In the genomic region with DNA sequence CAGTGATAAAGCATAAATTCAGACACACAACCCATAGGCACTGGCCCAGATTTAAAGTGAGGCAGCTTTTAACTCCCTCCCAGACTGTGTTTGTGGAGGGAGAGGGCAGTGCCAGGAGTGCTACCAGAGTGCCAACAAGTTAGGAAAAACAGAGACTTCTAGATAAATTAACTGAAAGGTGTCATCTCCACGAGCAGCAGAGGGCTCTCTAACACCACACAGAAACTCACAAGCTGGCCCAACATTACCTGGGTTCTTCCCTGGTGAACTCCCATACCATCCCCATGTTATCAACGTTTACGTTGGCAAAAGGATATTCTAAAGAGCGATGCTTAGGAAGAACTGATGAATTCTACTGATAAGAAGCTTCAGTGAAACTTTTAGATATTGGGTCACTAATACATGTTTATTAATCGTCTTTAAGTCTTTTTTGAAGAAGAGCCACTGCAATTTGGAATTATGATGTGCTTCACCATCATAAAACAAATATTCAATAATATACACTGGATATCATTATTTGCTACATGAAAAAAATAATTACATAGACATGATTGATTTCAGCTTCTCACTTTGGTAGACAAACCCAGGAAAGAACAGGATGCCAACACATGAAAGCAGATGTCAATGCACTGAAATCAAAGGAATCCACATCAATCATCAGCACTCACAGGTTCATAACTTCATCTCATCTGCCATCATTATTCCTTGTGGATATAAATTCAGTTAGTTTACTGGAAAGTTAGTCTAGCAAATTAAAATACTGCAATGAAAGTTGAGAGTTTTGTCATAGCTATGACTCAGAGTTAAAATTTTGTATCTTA, we compare ENCODE assay signal across 9 cellular contexts.
A peak's percentile ranks its signal among the peaks of the same experiment; 100 is the strongest.
DNase-seq lines count a peak whose midpoint lies in the region; ATAC-seq and TF ChIP-seq lines count a peak whose summit lies in the region.
"Had no signal": no experiment of that assay in that cellular context is flagged by ENCODE, and none has a peak within 500 bp of the region (broad histone marks: within the 10 kb centered on the region; RNA-seq: fewer than 3 reads in every experiment).

No MANE protein-coding gene starts in this region.

- TF ChIP-seq CTCF in H9 (conservative IDR thresholded peaks at IDR 0.05) (peak; percentile 79), neural progenitor cell (IDR thresholded peaks at IDR 0.05) (peak; percentile 67)
- TF ChIP-seq CTCF in activated CD8-positive, alpha-beta T cell treated with anti-CD3 and anti-CD28 coated beads for 36 hours (IDR thresholded peaks at IDR 0.05), result peak; percentile 73

- no peak overlapping the region for H2BK5ac ChIP-seq in H9 (ENCODE audit: insufficient read length, low read length)

- H2BK120ac ChIP-seq in H9 (ENCODE audit: low read depth, low read length, poor library complexity, severe bottlenecking), result no peak overlapping the region

- POLR2A ChIA-PET in CD8-positive, alpha-beta memory T cell (lab: Charles Lee), result no interaction called here
- POLR2A ChIA-PET in activated CD8-positive, alpha-beta T cell treated with anti-CD3 and anti-CD28 coated beads for 36 hours (lab: Charles Lee), result no interaction called here

- no peak overlapping the region for H3T11ph ChIP-seq in H9 (ENCODE audit: low read length)

- no peak for ATAC-seq in activated CD8-positive, alpha-beta T cell treated with anti-CD3 and anti-CD28 coated beads for 36 hours
- ATAC-seq in GM19395 (IDR thresholded peaks at IDR 0.05; ENCODE audit: unreplicated experiment) (no peak), HG03039 (IDR thresholded peaks at IDR 0.05; ENCODE audit: unreplicated experiment) (no peak)

- peaks cover 0 to 3% of the 10 kb centered on the region in 2 donors for H3K27me3 Mint-ChIP-seq in CD8-positive, alpha-beta memory T cell
- no peaks in the 10 kb centered on the region for H3K27me3 Mint-ChIP-seq in H9 (ENCODE audit: low read depth)
- no peaks in the 10 kb centered on the region for H3K27me3 Mint-ChIP-seq in activated CD8-positive, alpha-beta T cell treated with anti-CD3 and anti-CD28 coated beads for 36 hours
- peaks cover 2% of the 10 kb centered on the region for H3K27me3 Mint-ChIP-seq in neural progenitor cell (ENCODE audit: insufficient read depth, low read depth)
- H3K27me3 Mint-ChIP-seq: IgD-negative memory B cell had no signal

- no peak overlapping the region for H4K8ac ChIP-seq in H9 (replicated peaks; ENCODE audit: insufficient read length, low read depth, low read length)

- no CpG with 5 or more reads among the region's 5 CpGs for WGBS in H9 (ENCODE audit: extremely low coverage, insufficient read length, low lambda C conversion rate)

- H3K9ac ChIP-seq in H9 (ENCODE audit: extremely low read depth, insufficient read length, low read length) (no peak overlapping the region), neural progenitor cell (no peak overlapping the region)

- H3K36me3 ChIP-seq in CD8-positive, alpha-beta memory T cell (ENCODE audit: insufficient read depth, low read length), result no peaks in the 10 kb centered on the region
- no peaks in the 10 kb centered on the region for H3K36me3 ChIP-seq in neural progenitor cell

- peaks cover 4% of the 10 kb centered on the region for H3K4me1 ChIP-seq in CD8-positive, alpha-beta memory T cell (ENCODE audit: insufficient read depth, low read length)
- H3K4me1 ChIP-seq in H9 (ENCODE audit: insufficient read depth, low read length) (no peaks in the 10 kb centered on the region), neural progenitor cell (peaks cover 13% of the 10 kb centered on the region)

- H3K4ac ChIP-seq in H9 (ENCODE audit: low read depth, low read length), result no peak overlapping the region

- no peaks in the 10 kb centered on the region for H3K79me1 ChIP-seq in H9 (ENCODE audit: insufficient read depth, low read depth, low read length, poor library complexity, severe bottlenecking)

- no peak overlapping the region for H3K23ac ChIP-seq in H9 (ENCODE audit: insufficient read length, low read depth, low read length)

- H3K79me2 ChIP-seq in H9 (ENCODE audit: insufficient read depth, low read length), result no peaks in the 10 kb centered on the region
- peaks cover 4% of the 10 kb centered on the region for H3K79me2 ChIP-seq in neural progenitor cell (ENCODE audit: low read depth)

- H3K4me1 Mint-ChIP-seq in CD8-positive, alpha-beta memory T cell, result peaks cover 27 to 51% (median 44%) of the 10 kb centered on the region in 3 donors
- H3K4me1 Mint-ChIP-seq in H9 (peaks cover 28 to 31% of the 10 kb centered on the region in 2 experiments), neural progenitor cell (peaks cover 23% of the 10 kb centered on the region)
- peaks cover 27% of the 10 kb centered on the region for H3K4me1 Mint-ChIP-seq in activated CD8-positive, alpha-beta T cell treated with anti-CD3 and anti-CD28 coated beads for 36 hours (ENCODE audit: low read depth)

- H3K27me3 ChIP-seq in CD8-positive, alpha-beta memory T cell (ENCODE audit: insufficient read depth, low read length, poor library complexity, severe bottlenecking), result no peaks in the 10 kb centered on the region
- H3K27me3 ChIP-seq in H9 (ENCODE audit: insufficient read depth, low read length) (no peaks in the 10 kb centered on the region), neural progenitor cell (no peaks in the 10 kb centered on the region)

- H3K18ac ChIP-seq in H9 (ENCODE audit: insufficient read length, low read depth, low read length), result no peak overlapping the region

- H3K9me3 Mint-ChIP-seq in CD8-positive, alpha-beta memory T cell, result no peaks in the 10 kb centered on the region
- H3K9me3 Mint-ChIP-seq in H9 (no peaks in the 10 kb centered on the region), neural progenitor cell (no peaks in the 10 kb centered on the region)
- no peaks in the 10 kb centered on the region for H3K9me3 Mint-ChIP-seq in activated CD8-positive, alpha-beta T cell treated with anti-CD3 and anti-CD28 coated beads for 36 hours
- H3K9me3 Mint-ChIP-seq: IgD-negative memory B cell had no signal

- peaks cover 3% of the 10 kb centered on the region for H3K23me2 ChIP-seq in H9 (ENCODE audit: insufficient read length, low read depth, low read length, poor library complexity, severe bottlenecking)

- no peak overlapping the region for H4K5ac ChIP-seq in H9 (ENCODE audit: insufficient read length, low read depth, low read length)

- no peaks in the 10 kb centered on the region for H4K20me1 ChIP-seq in H9 (ENCODE audit: control insufficient read depth, insufficient read depth, insufficient read length)
- H4K20me1 ChIP-seq in neural progenitor cell (ENCODE audit: low read depth), result no peaks in the 10 kb centered on the region

- H3K4me3 Mint-ChIP-seq in CD8-positive, alpha-beta memory T cell, result no peak overlapping the region
- H3K4me3 Mint-ChIP-seq in H9, result no peak overlapping the region
- H3K4me3 Mint-ChIP-seq in activated CD8-positive, alpha-beta T cell treated with anti-CD3 and anti-CD28 coated beads for 36 hours, result no peak overlapping the region
- H3K4me3 Mint-ChIP-seq in neural progenitor cell, result no peak overlapping the region

- CTCF ChIA-PET in CD8-positive, alpha-beta memory T cell (lab: Charles Lee), result interaction anchor here (0.7 to 8.5 kb wide), 12 partner anchors 9 to 296 kb away, joined by 3 to 114 read pairs (median 3); partner anchors contain the start of gene PYURF
- CTCF ChIA-PET in activated CD8-positive, alpha-beta T cell treated with anti-CD3 and anti-CD28 coated beads for 36 hours (lab: Charles Lee), result interaction anchor here (0.6 to 9.8 kb wide), 21 partner anchors 10 to 339 kb away, joined by 3 to 149 read pairs (median 3); partner anchors contain the start of gene TIGD2

- peak overlapping the region; percentile 2 for H3K4me3 ChIP-seq in CD8-positive, alpha-beta memory T cell (ENCODE audit: low read length)
- H3K4me3 ChIP-seq in neural progenitor cell, result no peak overlapping the region

- peak overlapping the region; percentile 17 to 77 (median 36) for H3K27ac Mint-ChIP-seq in CD8-positive, alpha-beta memory T cell
- H3K27ac Mint-ChIP-seq in H9 (peak overlapping the region in 1 of 3 experiments; percentile 91; a peak in 1 of 7 replicates), neural progenitor cell (peak overlapping the region; percentile 72)
- no peak overlapping the region for H3K27ac Mint-ChIP-seq in activated CD8-positive, alpha-beta T cell treated with anti-CD3 and anti-CD28 coated beads for 36 hours

- H2BK20ac ChIP-seq in H9 (ENCODE audit: low read depth, low read length, poor library complexity, severe bottlenecking), result no peak overlapping the region

- H2AK5ac ChIP-seq in H9 (ENCODE audit: insufficient read length, low read length), result no peak overlapping the region

- intact Hi-C loops in activated CD8-positive, alpha-beta T cell treated with anti-CD3 and anti-CD28 coated beads for 36 hours (cut with micrococcal nuclease), result loop anchor here (2.0 kb wide), 1 partner anchor 206 kb away; no protein-coding TSS in a partner anchor

- peaks cover 0 to 6% (median 1%) of the 10 kb centered on the region in 3 donors for H3K36me3 Mint-ChIP-seq in CD8-positive, alpha-beta memory T cell
- H3K36me3 Mint-ChIP-seq in H9 (ENCODE audit: insufficient read depth in 1 of 3, low read depth in 3 of 3), result no peaks in the 10 kb centered on the region
- H3K36me3 Mint-ChIP-seq in activated CD8-positive, alpha-beta T cell treated with anti-CD3 and anti-CD28 coated beads for 36 hours (ENCODE audit: low read depth), result no peaks in the 10 kb centered on the region
- H3K36me3 Mint-ChIP-seq in neural progenitor cell, result no peaks in the 10 kb centered on the region
- H3K36me3 Mint-ChIP-seq: IgD-negative memory B cell had no signal

- H3K14ac ChIP-seq in H9 (ENCODE audit: insufficient read depth, low read length), result no peak overlapping the region

- H3K4me2 ChIP-seq in H9 (ENCODE audit: insufficient read depth, insufficient read length, low read length) (no peak overlapping the region), neural progenitor cell (no peak overlapping the region)

- no peaks in the 10 kb centered on the region for H3K9me3 ChIP-seq in CD8-positive, alpha-beta memory T cell (ENCODE audit: low read length)
- H3K9me3 ChIP-seq in H9 (ENCODE audit: control insufficient read depth, low read depth, low read length) (no peaks in the 10 kb centered on the region), neural progenitor cell (ENCODE audit: low read depth) (no peaks in the 10 kb centered on the region)

- H3F3A ChIP-seq in neural progenitor cell (ENCODE audit: low read depth), result peaks cover 11% of the 10 kb centered on the region

- H3K27ac ChIP-seq in CD8-positive, alpha-beta memory T cell (ENCODE audit: low read depth, low read length), result no peak overlapping the region
- H3K27ac ChIP-seq in H9 (ENCODE audit: insufficient read length, low read depth, low read length) (no peak overlapping the region), neural progenitor cell (no peak overlapping the region)

- H2AFZ ChIP-seq in H9 (ENCODE audit: low read length) (no peak overlapping the region), neural progenitor cell (replicated peaks) (no peak overlapping the region)

- H2BK15ac ChIP-seq in H9 (ENCODE audit: low read depth, low read length), result no peak overlapping the region

- H2BK12ac ChIP-seq in H9 (ENCODE audit: insufficient read length, low read depth, low read length), result no peak overlapping the region

- DNase-seq in CD8-positive, alpha-beta memory T cell, result peak; percentile 3 to 67 (median 28)
- peak; percentile 49 for DNase-seq in H9
- DNase-seq in NCI-H446 treated with DMSO at 0.1 percent for 48 hours (lab: John Stamatoyannopoulos, UW), result peak; percentile 84
- DNase-seq in activated CD8-positive, alpha-beta T cell treated with anti-CD3 and anti-CD28 coated beads for 36 hours, result peak; percentile 60
- DNase-seq in fibroblast of gingiva (ENCODE audit: low read depth), result peak; percentile 53
- DNase-seq in neural progenitor cell (ENCODE audit: low spot score), result peak; percentile 57

- no peak overlapping the region for H3K56ac ChIP-seq in H9 (ENCODE audit: insufficient read length, low read depth, low read length)

- H4K91ac ChIP-seq in H9 (ENCODE audit: insufficient read length, low read depth, low read length), result no peak overlapping the region

Comparison
In these comparisons a context has a peak if more than half of its experiments do, and no peak if none do; other contexts are left out.
1. DNase-seq: peak in every context shown above with its lines; median percentile 84 in NCI-H446 treated with DMSO at 0.1 percent for 48 hours; 60 in activated CD8-positive, alpha-beta T cell treated with anti-CD3 and anti-CD28 coated beads for 36 hours; 57 in neural progenitor cell; 53 in fibroblast of gingiva; 49 in H9; 28 in CD8-positive, alpha-beta memory T cell.